13 cellular contexts compared by ENCODE assay signal in genomic region chr17:73820686-73821448, GRCh38.
A peak's percentile ranks its signal among the peaks of the same experiment; 100 is the strongest.
DNase-seq lines count a peak whose midpoint lies in the region; ATAC-seq, FAIRE-seq and TF ChIP-seq lines count a peak whose summit lies in the region.
"Had no signal": no experiment of that assay in that cellular context is flagged by ENCODE, and none has a peak within 500 bp of the region (broad histone marks: within the 10 kb centered on the region; RNA-seq: fewer than 3 reads in every experiment).

No MANE protein-coding gene starts in this region.

- no peak overlapping the region for H3K27ac ChIP-seq in OCI-LY1 (ENCODE audit: low read depth, low read length, poor library complexity, severe bottlenecking)
- no peak overlapping the region for H3K27ac ChIP-seq in hepatocyte
- H3K27ac ChIP-seq in small intestine (ENCODE audit: low read depth in 1 of 2, low read length in 1 of 2) = no peak overlapping the region
- H3K27ac ChIP-seq: epithelial cell of prostate, PC-9 had no signal

- FAIRE-seq in small intestine (lab: Jason Lieb, UNC) = no peak

- no peaks in the 10 kb centered on the region for H3K9me2 ChIP-seq in OCI-LY1 (ENCODE audit: low read depth, low read length)
- H3K9me2 ChIP-seq in hepatocyte (replicated peaks; ENCODE audit: insufficient read depth) = no peaks in the 10 kb centered on the region

- WGBS in hepatocyte (ENCODE audit: low lambda C conversion rate, missing lambda C conversion rate) = 29% methylated on average over 20 of the region's 20 CpGs
- WGBS in small intestine, 3 donors = 28 to 40% (median 39%) methylated on average over 20 of the region's 20 CpGs

- H3K9me3 ChIP-seq in OCI-LY1 (ENCODE audit: low read length) (no peaks in the 10 kb centered on the region), hepatocyte (ENCODE audit: low read depth) (no peaks in the 10 kb centered on the region), small intestine (ENCODE audit: control insufficient read depth, low read depth) (no peaks in the 10 kb centered on the region)
- H3K9me3 ChIP-seq: HAP-1 had no signal

- no peaks in the 10 kb centered on the region for H3K79me2 ChIP-seq in OCI-LY1 (ENCODE audit: insufficient read depth, low read length)
- H3K79me2 ChIP-seq in hepatocyte = no peaks in the 10 kb centered on the region

- H3K27me3 ChIP-seq in OCI-LY1 (ENCODE audit: insufficient read depth, low read length) (peaks cover 4% of the 10 kb centered on the region; the same call in 1 of the 2 replicates), hepatocyte (peaks cover 18% of the 10 kb centered on the region), small intestine (ENCODE audit: control insufficient read depth in 2 of 2, insufficient read depth in 2 of 2, low read length in 2 of 2) (no peaks in the 10 kb centered on the region)

- H3K36me3 ChIP-seq in OCI-LY1 (ENCODE audit: insufficient read depth, low read length) = no peaks in the 10 kb centered on the region
- H3K36me3 ChIP-seq in hepatocyte (replicated peaks; ENCODE audit: insufficient read depth, low read depth) = no peaks in the 10 kb centered on the region
- H3K36me3 ChIP-seq in small intestine (ENCODE audit: control insufficient read depth in 2 of 2, insufficient read depth in 2 of 2, low read length in 2 of 2) = no peaks in the 10 kb centered on the region
- H3K36me3 ChIP-seq: HAP-1 had no signal

- no peaks in the 10 kb centered on the region for H3K9me3 Mint-ChIP-seq in stimulated activated effector memory CD8-positive, alpha-beta T cell treated with anti-CD3 and anti-CD28 coated beads, Interleukin-12 subunit alpha, Interleukin-12 subunit beta, amount 100 ng/mL, for 72 hours

- ATAC-seq in stimulated activated effector memory CD8-positive, alpha-beta T cell treated with anti-CD3 and anti-CD28 coated beads, Interleukin-12 subunit alpha, Interleukin-12 subunit beta, amount 100 ng/mL, for 72 hours = no peak

- H3K4me3 ChIP-seq in OCI-LY1 (ENCODE audit: low read depth, low read length, poor library complexity, severe bottlenecking) = no peak overlapping the region
- no peak overlapping the region for H3K4me3 ChIP-seq in hepatocyte
- no peak overlapping the region for H3K4me3 ChIP-seq in small intestine (ENCODE audit: low read depth in 1 of 2, low read length in 2 of 2)
- H3K4me3 ChIP-seq: HAP-1, PC-9 had no signal

- H3K4me3 Mint-ChIP-seq in stimulated activated effector memory CD8-positive, alpha-beta T cell treated with anti-CD3 and anti-CD28 coated beads, Interleukin-12 subunit alpha, Interleukin-12 subunit beta, amount 100 ng/mL, for 72 hours = no peak overlapping the region
- H3K4me3 Mint-ChIP-seq: B cell had no signal

- no peaks in the 10 kb centered on the region for H3K36me3 Mint-ChIP-seq in stimulated activated effector memory CD8-positive, alpha-beta T cell treated with anti-CD3 and anti-CD28 coated beads, Interleukin-12 subunit alpha, Interleukin-12 subunit beta, amount 100 ng/mL, for 72 hours

- no peak overlapping the region for H3K9ac ChIP-seq in OCI-LY1 (ENCODE audit: low read length)

- H4K20me1 ChIP-seq in OCI-LY1 (ENCODE audit: insufficient read depth, low read length) (no peaks in the 10 kb centered on the region), hepatocyte (ENCODE audit: insufficient read depth, poor library complexity, severe bottlenecking) (no peaks in the 10 kb centered on the region)

- H3K4me1 ChIP-seq in OCI-LY1 (ENCODE audit: insufficient read depth, low read length, severe bottlenecking) (no peaks in the 10 kb centered on the region), hepatocyte (ENCODE audit: insufficient read depth) (peaks cover 4% of the 10 kb centered on the region), small intestine (ENCODE audit: control insufficient read depth in 2 of 2, insufficient read depth in 1 of 2, low read depth in 1 of 2, low read length in 1 of 2) (no peaks in the 10 kb centered on the region)
- H3K4me1 ChIP-seq: HAP-1 had no signal

- H3F3A ChIP-seq in OCI-LY1 (ENCODE audit: insufficient read depth, low read length) = no peaks in the 10 kb centered on the region

- H2AFZ ChIP-seq in OCI-LY1 (ENCODE audit: low read length) (no peak overlapping the region), hepatocyte (no peak overlapping the region)
- H2AFZ ChIP-seq: PC-9 had no signal

- H3K4me1 Mint-ChIP-seq in stimulated activated effector memory CD8-positive, alpha-beta T cell treated with anti-CD3 and anti-CD28 coated beads, Interleukin-12 subunit alpha, Interleukin-12 subunit beta, amount 100 ng/mL, for 72 hours = no peaks in the 10 kb centered on the region
- H3K4me1 Mint-ChIP-seq: B cell had no signal

- H3K4me2 ChIP-seq in OCI-LY1 (ENCODE audit: low read length) = no peak overlapping the region
- H3K4me2 ChIP-seq in hepatocyte = peak overlapping the region; percentile 38
- H3K4me2 ChIP-seq: PC-9 had no signal

- H3K27ac Mint-ChIP-seq in stimulated activated effector memory CD8-positive, alpha-beta T cell treated with anti-CD3 and anti-CD28 coated beads, Interleukin-12 subunit alpha, Interleukin-12 subunit beta, amount 100 ng/mL, for 72 hours = no peak overlapping the region
- H3K27ac Mint-ChIP-seq: B cell had no signal

- TF ChIP-seq CTCF in OCI-LY1 (IDR thresholded peaks at IDR 0.05; ENCODE audit: low read length) (0 out of 2 replicates have a peak, but pooled peaks have one; percentile 19), hepatocyte (IDR thresholded peaks at IDR 0.05; ENCODE audit: poor library complexity) (peak; percentile 37)

- DNase-seq in NCI-H526 (lab: John Stamatoyannopoulos, UW) (peak; percentile 20 to 24), NCI-H526 treated with DMSO at 0.1 percent for 48 hours (lab: John Stamatoyannopoulos, UW) (no peak), hepatocyte (ENCODE audit: low spot score) (peak; percentile 30), small intestine (peak; percentile 22), SKM-1 (lab: John Stamatoyannopoulos, UW; ENCODE audit: unreplicated experiment) (no peak)
- no peak for DNase-seq in stimulated activated effector memory CD8-positive, alpha-beta T cell treated with anti-CD3 and anti-CD28 coated beads, Interleukin-12 subunit alpha, Interleukin-12 subunit beta, amount 100 ng/mL, for 72 hours (ENCODE audit: low spot score in 2 of 2)
- DNase-seq in activated T-cell treated with anti-CD3 and anti-CD28 coated beads, Interleukin-2, amount 50 U/mL, for 1 hour = no peak
- DNase-seq: activated CD4-positive, alpha-beta T cell treated with anti-CD3 and anti-CD28 coated beads for 4 hours; PC-9 had no signal

Comparison
In these comparisons a context has a peak if more than half of its experiments do, and no peak if none do; other contexts are left out.
1. DNase-seq: peak in NCI-H526 (2 of 2), hepatocyte (single experiment) and small intestine (single experiment); none in NCI-H526 treated with DMSO at 0.1 percent for 48 hours (single experiment), stimulated activated effector memory CD8-positive, alpha-beta T cell treated with anti-CD3 and anti-CD28 coated beads, Interleukin-12 subunit alpha, Interleukin-12 subunit beta, amount 100 ng/mL, for 72 hours (0 of 2), activated T-cell treated with anti-CD3 and anti-CD28 coated beads, Interleukin-2, amount 50 U/mL, for 1 hour (single experiment) and SKM-1 (single experiment).